In the genomic region with DNA sequence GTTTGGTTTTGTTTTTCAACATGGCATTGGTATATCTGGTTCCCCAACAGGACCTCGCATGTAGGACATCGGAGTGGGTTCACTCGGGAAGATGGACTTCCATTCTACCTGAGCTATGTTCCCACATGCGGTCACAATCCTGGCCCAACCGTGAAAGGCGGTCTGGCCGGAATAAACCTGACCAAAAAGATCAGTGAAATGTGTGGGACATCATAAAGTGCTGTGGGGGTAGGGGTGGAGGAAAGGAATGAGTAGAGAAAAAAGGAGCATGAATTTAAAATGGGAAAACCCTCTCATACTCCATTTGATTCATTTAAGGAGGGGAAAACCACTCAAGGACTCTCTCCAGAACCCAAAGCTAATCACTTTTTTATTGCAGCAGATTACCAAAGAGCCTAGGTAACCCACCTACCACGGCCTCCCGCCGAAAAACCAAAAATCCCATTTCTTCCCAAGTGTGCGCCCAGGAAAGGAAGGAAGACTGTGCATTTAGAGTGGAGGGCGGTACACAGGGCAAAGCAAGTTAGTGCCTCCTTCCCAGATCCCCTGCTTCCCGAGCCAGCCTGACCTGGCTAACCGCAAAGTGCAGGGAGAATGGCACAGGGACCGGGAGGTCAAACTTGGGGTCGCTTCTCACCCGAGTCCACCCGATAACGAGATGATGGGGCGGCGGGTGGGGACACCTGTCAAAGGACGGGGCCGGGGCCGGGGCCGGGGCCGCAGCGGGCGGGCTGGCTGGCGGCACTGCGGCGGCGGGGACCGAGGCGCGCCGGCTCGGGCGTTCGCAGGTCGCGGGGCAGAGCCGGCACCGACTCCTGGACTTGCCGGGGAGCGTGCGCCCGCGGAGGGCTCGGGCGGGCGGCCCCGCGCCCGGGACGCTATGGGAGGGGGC, we compare ENCODE assay signal across 3 cellular contexts.
TF ChIP-seq lines count a peak whose summit lies in the region.

No MANE protein-coding gene starts in this region.

TF ChIP-seq in A549, 52 proteins besides CTCF, POLR2A, EP300 and RAD21 (continued from another document):
- TF ChIP-seq BCL3 (IDR thresholded peaks at IDR 0.05) (no peak), TP53 (CRISPR knock-in tag; IDR thresholded peaks at IDR 0.05) (no peak), MYC (IDR thresholded peaks at IDR 0.05; ENCODE audit: borderline replicate concordance, low read length) (no peak), ZSCAN20 (CRISPR knock-in tag; IDR thresholded peaks at IDR 0.05) (no peak), SMC3 (IDR thresholded peaks at IDR 0.05) (no peak), KDM5A (IDR thresholded peaks at IDR 0.05) (no peak), RNF2 (IDR thresholded peaks at IDR 0.05; ENCODE audit: borderline replicate concordance, low read depth) (no peak), NR3C1 (IDR thresholded peaks at IDR 0.05) (no peak), HOXB13 (CRISPR knock-in tag; IDR thresholded peaks at IDR 0.05; ENCODE audit: low read depth) (no peak), REST (IDR thresholded peaks at IDR 0.05) (no peak), EHMT2 (IDR thresholded peaks at IDR 0.05; ENCODE audit: low read depth) (no peak)

TF ChIP-seq in HEK293T, 16 proteins besides CTCF, POLR2A, EP300 and RAD21 (continued from another document):
- no peak for TF ChIP-seq TARDBP (IDR thresholded peaks at IDR 0.05)
- TF ChIP-seq NFRKB (IDR thresholded peaks at IDR 0.05), result no peak
- no peak for TF ChIP-seq ELF4 (IDR thresholded peaks at IDR 0.05)
- TF ChIP-seq PKNOX1 (IDR thresholded peaks at IDR 0.05), result no peak
- no peak for TF ChIP-seq LEF1 (IDR thresholded peaks at IDR 0.05; ENCODE audit: borderline replicate concordance)
- TF ChIP-seq ZNF384 (IDR thresholded peaks at IDR 0.05), result no peak
- TF ChIP-seq SUZ12 (IDR thresholded peaks at IDR 0.05), result no peak
- TF ChIP-seq FOXM1 (IDR thresholded peaks at IDR 0.05; ENCODE audit: borderline replicate concordance), result no peak
- no peak for TF ChIP-seq BHLHE40 (IDR thresholded peaks at IDR 0.05; ENCODE audit: borderline replicate concordance)
- no peak for TF ChIP-seq CTBP1 (IDR thresholded peaks at IDR 0.05; ENCODE audit: borderline replicate concordance)
- no peak for TF ChIP-seq FOXA1 (IDR thresholded peaks at IDR 0.05)
- no peak for TF ChIP-seq SP1 (IDR thresholded peaks at IDR 0.05)

TF ChIP-seq in HepG2, 621 proteins besides CTCF, POLR2A, EP300 and RAD21 (continued from another document):
- peak; percentile 20 for TF ChIP-seq SRSF1 (optimal IDR thresholded peaks at IDR 0.05; ENCODE audit: low read depth, low read length)
- TF ChIP-seq CBX2 (IDR thresholded peaks at IDR 0.05; ENCODE audit: low read depth, low read length), result 0 out of 2 replicates have a peak, but pooled peaks have one; percentile 58
- TF ChIP-seq CBX2 (CRISPR knock-in tag; IDR thresholded peaks at IDR 0.05; ENCODE audit: low read depth), result no peak
